ENCODE assay signal across 22 cellular contexts in the genomic region with DNA sequence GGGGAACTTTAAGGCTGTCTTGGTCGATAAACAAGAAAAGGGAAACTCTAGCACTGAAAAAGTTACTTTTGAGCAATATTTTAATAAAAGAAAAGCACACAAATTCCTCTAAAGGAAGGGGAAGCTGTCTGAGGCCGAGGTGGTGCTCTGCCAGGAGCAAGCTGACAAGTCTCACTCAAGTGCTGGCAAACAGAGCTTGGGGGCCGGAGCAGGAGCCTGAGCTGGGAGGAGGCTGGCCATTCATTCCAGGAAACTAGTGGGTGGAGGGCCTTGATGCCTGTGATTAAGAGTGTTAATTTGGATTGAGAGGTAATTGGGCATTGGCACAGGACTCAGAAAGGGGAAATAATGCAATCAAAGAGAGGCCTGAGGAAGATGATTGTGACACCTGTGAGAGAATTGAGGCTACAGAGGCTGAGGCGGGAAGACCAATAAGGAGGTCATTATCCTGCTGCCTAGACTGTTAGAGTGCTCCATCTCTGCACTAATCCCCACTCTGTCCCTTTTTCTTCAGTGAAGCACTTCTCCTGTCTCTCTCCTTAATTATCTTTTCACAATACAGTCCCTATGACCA.
DNase-seq lines count a peak whose midpoint lies in the region; ATAC-seq and TF ChIP-seq lines count a peak whose summit lies in the region.
"Had no signal": no experiment of that assay in that cellular context is flagged by ENCODE, and none has a peak within 500 bp of the region (broad histone marks: within the 10 kb centered on the region; RNA-seq: fewer than 3 reads in every experiment).

No MANE protein-coding gene starts in this region.

- peak; percentile 72 for ATAC-seq in left ventricle myocardium superior
- ATAC-seq: A549; stimulated activated naive B cell treated with anti-CD40 and anti-IgM and Interleukin-4, amounts not matched to agents 10 μg/mL and 1 μg/mL and 100 μg/mL, for 72 hours had no signal

- H3K9me3 ChIP-seq in smooth muscle cell (replicated peaks; ENCODE audit: low read depth) (no peaks in the 10 kb centered on the region), WERI-Rb-1 (ENCODE audit: severe bottlenecking) (no peaks in the 10 kb centered on the region)
- H3K9me3 ChIP-seq: A549, tibial nerve had no signal

- TF ChIP-seq CTCF in smooth muscle cell (IDR thresholded peaks at IDR 0.05; ENCODE audit: borderline replicate concordance, insufficient read depth, poor library complexity, severe bottlenecking) = no peak
- TF ChIP-seq CTCF in GM20000 (IDR thresholded peaks at IDR 0.05; ENCODE audit: extremely low read depth, missing control alignments) = no peak
- no peak for TF ChIP-seq CTCF in WERI-Rb-1 (IDR thresholded peaks at IDR 0.05; ENCODE audit: low read depth, low read length)

- intact Hi-C loops in left ventricle myocardium superior (cut with micrococcal nuclease) = no loop called here

- no peaks in the 10 kb centered on the region for H4K20me1 ChIP-seq in smooth muscle cell (ENCODE audit: low read depth)

- H3K27ac ChIP-seq in smooth muscle cell (ENCODE audit: low read depth) = no peak overlapping the region
- H3K27ac ChIP-seq in WERI-Rb-1 = no peak overlapping the region
- H3K27ac ChIP-seq: A549, HL-60, tibial nerve had no signal

- H3K79me2 ChIP-seq in smooth muscle cell (ENCODE audit: low read depth) = no peaks in the 10 kb centered on the region

- peaks cover 3% of the 10 kb centered on the region for H3F3A ChIP-seq in smooth muscle cell (ENCODE audit: low read depth)

- no peak overlapping the region for H3K4me3 ChIP-seq in smooth muscle cell
- no peak overlapping the region for H3K4me3 ChIP-seq in WERI-Rb-1 (ENCODE audit: low read depth, low read length)
- H3K4me3 ChIP-seq: A549, tibial nerve had no signal

- DNase-seq in NCI-H524 (lab: John Stamatoyannopoulos, UW) = peak; percentile 32 to 61
- DNase-seq in NCI-H524 treated with DMSO at 0.1 percent for 48 hours (lab: John Stamatoyannopoulos, UW) = no peak
- peak; percentile 80 for DNase-seq in OCI-M1 (lab: John Stamatoyannopoulos, UW)
- DNase-seq in left ventricle myocardium superior = peak; percentile 58
- no peak for DNase-seq in smooth muscle cell (lab: John Stamatoyannopoulos, UW; ENCODE audit: unreplicated experiment)
- no peak for DNase-seq in GM20000 (ENCODE audit: low spot score)
- DNase-seq in WERI-Rb-1 = no peak
- no peak for DNase-seq in HK-2 (ENCODE audit: unreplicated experiment)
- DNase-seq: activated CD4-positive, alpha-beta T cell treated with anti-CD3 and anti-CD28 coated beads for 4 hours; activated CD8-positive, alpha-beta memory T cell treated with anti-CD3 and anti-CD28 coated beads, Interleukin-2, amount 50 U/mL, for 48 hours; amygdala; CD4-positive, CD25-positive, alpha-beta regulatory T cell; effector CD8-positive, alpha-beta T cell; midbrain; MM.1S; NCI-H2029 treated with DMSO at 0.1 percent for 48 hours; NCI-H510A treated with DMSO at 0.1 percent for 48 hours; stimulated activated CD4-positive, alpha-beta T cell treated with anti-CD3 and anti-CD28 coated beads, Interleukin-15, amount 100 ng/mL, for 24 hours; stimulated activated naive B cell treated with anti-CD40 and anti-IgM and Interleukin-4, amounts not matched to agents 10 μg/mL and 1 μg/mL and 100 μg/mL, for 72 hours had no signal

- no peak overlapping the region for H3K4me2 ChIP-seq in smooth muscle cell
- H3K4me2 ChIP-seq: A549 had no signal

- H2AFZ ChIP-seq in smooth muscle cell (ENCODE audit: low read depth) = peak overlapping the region; percentile 28

- H3K36me3 ChIP-seq in smooth muscle cell (ENCODE audit: low read depth) = no peaks in the 10 kb centered on the region
- H3K36me3 ChIP-seq in WERI-Rb-1 = no peaks in the 10 kb centered on the region
- H3K36me3 ChIP-seq: tibial nerve had no signal

- H3K9ac ChIP-seq in smooth muscle cell (ENCODE audit: low read depth) = no peak overlapping the region

- H3K27me3 ChIP-seq in smooth muscle cell (ENCODE audit: low read depth) (no peaks in the 10 kb centered on the region), WERI-Rb-1 (ENCODE audit: insufficient read depth, low read depth, severe bottlenecking) (no peaks in the 10 kb centered on the region)
- H3K27me3 ChIP-seq: tibial nerve had no signal

- 66% methylated on average over 4 of the region's 4 CpGs for WGBS in smooth muscle cell (ENCODE audit: low lambda C conversion rate)

- peaks cover 29% of the 10 kb centered on the region for H3K4me1 ChIP-seq in smooth muscle cell (ENCODE audit: low read depth)
- H3K4me1 ChIP-seq: tibial nerve had no signal

Comparison
In these comparisons a context has a peak if more than half of its experiments do, and no peak if none do; other contexts are left out.
1. DNase-seq: peak in NCI-H524 (2 of 2), OCI-M1 (single experiment) and left ventricle myocardium superior (single experiment); none in NCI-H524 treated with DMSO at 0.1 percent for 48 hours (single experiment), smooth muscle cell (single experiment), GM20000 (single experiment), WERI-Rb-1 (single experiment) and HK-2 (single experiment).